ENCODE assay signal across 25 cellular contexts in the genomic region with DNA sequence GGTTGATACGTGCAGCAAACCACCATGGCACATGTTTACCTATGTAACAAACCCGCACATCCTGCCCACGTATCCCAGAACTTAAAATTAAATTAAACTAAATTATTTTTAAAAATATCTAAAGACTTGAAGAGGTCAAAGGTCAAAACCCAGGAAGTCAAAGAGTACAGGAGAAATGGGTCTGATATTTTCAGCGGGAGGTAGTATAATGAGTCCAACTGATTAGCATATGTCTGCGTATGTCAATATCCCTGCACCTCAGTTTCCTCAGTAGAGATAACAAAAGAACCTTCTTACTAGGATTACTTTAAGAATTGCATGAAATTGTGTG.
"Had no signal": no experiment of that assay in that cellular context is flagged by ENCODE, and none has a peak within 500 bp of the region (broad histone marks: within the 10 kb centered on the region; RNA-seq: fewer than 3 reads in every experiment).

No MANE protein-coding gene starts in this region.

- H3K27ac ChIP-seq: stomach, suprapubic skin, testis, thoracic aorta, thyroid gland, tibial artery, tibial nerve, transverse colon, upper lobe of left lung, upper lobe of right lung, uterus, vagina had no signal

- ATAC-seq: stimulated activated effector memory CD8-positive, alpha-beta T cell treated with anti-CD3 and anti-CD28 coated beads, Interleukin-12 subunit alpha, Interleukin-12 subunit beta, amount 100 ng/mL, for 72 hours; stimulated activated memory B cell treated with anti-CD40 and anti-IgM and Interleukin-4, amounts not matched to agents 10 μg/mL and 1 μg/mL and 100 μg/mL, for 72 hours; stimulated activated naive B cell treated with anti-CD40 and anti-IgM and Interleukin-4, amounts not matched to agents 10 μg/mL and 1 μg/mL and 100 μg/mL, for 72 hours; stimulated activated naive CD8-positive, alpha-beta T cell treated with anti-CD3 and anti-CD28 coated beads, Interleukin-15, amount 100 ng/mL, for 72 hours; stimulated activated naive CD8-positive, alpha-beta T cell treated with anti-CD3 and anti-CD28 coated beads, Interleukin-15, Interleukin-2, amounts not matched to agents 100 U/mL and 50 U/mL, for 24 hours; upper lobe of right lung had no signal

- H3K4me1 ChIP-seq: stomach, suprapubic skin, testis, thyroid gland, tibial artery, transverse colon, upper lobe of left lung, upper lobe of right lung, uterus, vagina had no signal

- H3K27me3 ChIP-seq: stomach, suprapubic skin, testis, thyroid gland, tibial artery, tibial nerve, transverse colon, upper lobe of left lung, upper lobe of right lung, uterus, vagina had no signal

- H3K9me3 ChIP-seq: stomach, suprapubic skin, testis, thoracic aorta, thyroid gland, tibial artery, tibial nerve, transverse colon, upper lobe of left lung, upper lobe of right lung, uterus, vagina had no signal

- H3K36me3 ChIP-seq: stomach, suprapubic skin, thoracic aorta, thyroid gland, tibial artery, tibial nerve, transverse colon, upper lobe of left lung, upper lobe of right lung, uterus, vagina had no signal

- DNase-seq: stimulated activated CD4-positive, alpha-beta T cell treated with anti-CD3 and anti-CD28 coated beads, Interleukin-2, amount 100 ng/mL, for 48 hours; stimulated activated CD4-positive, alpha-beta T cell treated with anti-CD3 and anti-CD28 coated beads, Interleukin-4, amount 100 ng/mL, for 1 hour; stimulated activated CD4-positive, alpha-beta T cell treated with anti-CD3 and anti-CD28 coated beads, Interleukin-4, amount 100 ng/mL, for 24 hours; stimulated activated CD4-positive, alpha-beta T cell treated with anti-CD3 and anti-CD28 coated beads, Interleukin-4, amount 100 ng/mL, for 4 hours; stimulated activated CD8-positive, alpha-beta memory T cell treated with anti-CD3 and anti-CD28 coated beads, Interleukin-4, amount 100 ng/mL, for 48 hours; stimulated activated naive B cell treated with anti-CD40 and anti-IgM and Interleukin-4, amounts not matched to agents 10 μg/mL and 1 μg/mL and 100 μg/mL, for 72 hours; stimulated activated naive CD4-positive, alpha-beta T cell; stimulated activated naive CD4-positive, alpha-beta T cell treated with Interleukin-2 at 50 U/mL for 16 hours; stimulated activated naive CD8-positive, alpha-beta T cell treated with anti-CD3 and anti-CD28 coated beads, Interleukin-15, amount 100 ng/mL, for 72 hours; stimulated activated naive CD8-positive, alpha-beta T cell treated with anti-CD3 and anti-CD28 coated beads, Interleukin-15, Interleukin-2, amounts not matched to agents 100 U/mL and 50 U/mL, for 24 hours; stomach; substantia nigra; testis; thyroid gland; tibial artery; transverse colon; upper lobe of left lung; upper lobe of right lung; uterus had no signal

- H3K4me3 ChIP-seq: stomach, suprapubic skin, testis, thoracic aorta, thyroid gland, tibial artery, tibial nerve, transverse colon, upper lobe of left lung, upper lobe of right lung, uterus, vagina had no signal
